1 cellular context compared by ENCODE assay signal in genomic region chr6:137794510-137795200, GRCh38.
TF ChIP-seq lines count a peak whose summit lies in the region.

No MANE protein-coding gene starts in this region.

TF ChIP-seq in K562, 482 proteins besides CTCF, POLR2A, EP300 and RAD21 (continues in another document):
- no peak for TF ChIP-seq SMARCB1 (IDR thresholded peaks at IDR 0.05; ENCODE audit: insufficient read length, low read depth)
- no peak for TF ChIP-seq BRD4 (IDR thresholded peaks at IDR 0.05)
- TF ChIP-seq DPF2 (IDR thresholded peaks at IDR 0.05) = peak; percentile 61
- TF ChIP-seq ID3 (CRISPR knock-in tag; IDR thresholded peaks at IDR 0.05) = no peak
- TF ChIP-seq ID3 (tag; IDR thresholded peaks at IDR 0.05) = peak; percentile 72; the same call in 1 of the 2 replicates
- TF ChIP-seq GATA2 (CRISPR knock-in tag; IDR thresholded peaks at IDR 0.05) = peak; percentile 5; the same call in 1 of the 2 replicates
- no peak for TF ChIP-seq ZNF212 (CRISPR knock-in tag; IDR thresholded peaks at IDR 0.05)
- peak; percentile 16 for TF ChIP-seq NFYB (IDR thresholded peaks at IDR 0.05; ENCODE audit: extremely low read depth, insufficient read length)
- peak; percentile 46; the same call in 1 of the 2 replicates for TF ChIP-seq GABPB1 (CRISPR knock-in tag; IDR thresholded peaks at IDR 0.05)
- TF ChIP-seq ZNF79 (CRISPR knock-in tag; IDR thresholded peaks at IDR 0.05; ENCODE audit: low read depth) = no peak
- TF ChIP-seq SMARCA4 (IDR thresholded peaks at IDR 0.05) = peak; percentile 67
- peak; percentile 76 for TF ChIP-seq ZNF592 (IDR thresholded peaks at IDR 0.05)
- TF ChIP-seq ZNF717 (CRISPR knock-in tag; IDR thresholded peaks at IDR 0.05) = no peak
- TF ChIP-seq DLX4 (CRISPR knock-in tag; IDR thresholded peaks at IDR 0.05) = no peak
- peak; percentile 95 for TF ChIP-seq ZNF175 (CRISPR knock-in tag; IDR thresholded peaks at IDR 0.05; ENCODE audit: low read depth)
- peak; percentile 44; the same call in 1 of the 2 replicates for TF ChIP-seq SMARCE1 (IDR thresholded peaks at IDR 0.05)
- 0 out of 2 replicates have a peak, but pooled peaks have one; percentile 43 for TF ChIP-seq ZNF76 (CRISPR knock-in tag; IDR thresholded peaks at IDR 0.05; ENCODE audit: borderline replicate concordance)
- peak; percentile 20; the same call in 1 of the 2 replicates for TF ChIP-seq JUND (IDR thresholded peaks at IDR 0.05; ENCODE audit: borderline replicate concordance, low read depth, low read length)
- TF ChIP-seq JUND (tag; IDR thresholded peaks at IDR 0.05; ENCODE audit: borderline replicate concordance, low read depth, low read length) = peak; percentile 63; the same call in 2 of the 3 replicates
- no peak for TF ChIP-seq ZNF609 (CRISPR knock-in tag; IDR thresholded peaks at IDR 0.05; ENCODE audit: borderline replicate concordance)
- peak; percentile 32; the same call in 1 of the 2 replicates for TF ChIP-seq CTBP1 (IDR thresholded peaks at IDR 0.05; ENCODE audit: borderline replicate concordance)
- peak; percentile 40; the same call in 1 of the 2 replicates for TF ChIP-seq EHMT2 (IDR thresholded peaks at IDR 0.05)
- no peak for TF ChIP-seq ZNF512 (tag; IDR thresholded peaks at IDR 0.05)
- peak; percentile 34; the same call in 1 of the 2 replicates for TF ChIP-seq RBFOX2 (IDR thresholded peaks at IDR 0.05; ENCODE audit: low read depth, low read length)
- TF ChIP-seq NR2C1 (IDR thresholded peaks at IDR 0.05) = no peak
- no peak for TF ChIP-seq NR2C1 (tag; IDR thresholded peaks at IDR 0.05)
- TF ChIP-seq CREB3 (tag; conservative IDR thresholded peaks at IDR 0.05; ENCODE audit: low read depth) = 0 out of 2 replicates have a peak, but pooled peaks have one; percentile 38
- peak; percentile 98 for TF ChIP-seq SPI1 (IDR thresholded peaks at IDR 0.05; ENCODE audit: borderline replicate concordance, low read depth, low read length)
- 0 out of 2 replicates have a peak, but pooled peaks have one; percentile 33 for TF ChIP-seq CREM (IDR thresholded peaks at IDR 0.05; ENCODE audit: low read depth)
- no peak for TF ChIP-seq SUPT5H (IDR thresholded peaks at IDR 0.05)
- TF ChIP-seq ZNF778 (CRISPR knock-in tag; IDR thresholded peaks at IDR 0.05) = no peak
- no peak for TF ChIP-seq PCBP1 (IDR thresholded peaks at IDR 0.05; ENCODE audit: low read depth, low read length, poor library complexity, severe bottlenecking)
- no peak for TF ChIP-seq HDGF (IDR thresholded peaks at IDR 0.05)
- TF ChIP-seq ZBTB33 (CRISPR knock-in tag; IDR thresholded peaks at IDR 0.05) = 0 out of 2 replicates have a peak, but pooled peaks have one; percentile 0
- TF ChIP-seq NONO (IDR thresholded peaks at IDR 0.05; ENCODE audit: low read depth in 2 of 2, low read length in 1 of 2) = no peak
- no peak for TF ChIP-seq ZNF12 (CRISPR knock-in tag; IDR thresholded peaks at IDR 0.05)
- TF ChIP-seq GTF2E2 (tag; IDR thresholded peaks at IDR 0.05) = 0 out of 2 replicates have a peak, but pooled peaks have one; percentile 55
- TF ChIP-seq CCAR2 (IDR thresholded peaks at IDR 0.05; ENCODE audit: low read depth, low read length) = no peak
- TF ChIP-seq FOXK2 (conservative IDR thresholded peaks at IDR 0.05 in 1 of 2, IDR thresholded peaks at IDR 0.05 in 1 of 2; ENCODE audit: low read depth in 2 of 2) = peak in 1 of 2 experiments; percentile 41; a peak in 1 of 4 replicates
- no peak for TF ChIP-seq XRCC3 (IDR thresholded peaks at IDR 0.05)
- TF ChIP-seq LCOR (CRISPR knock-in tag; IDR thresholded peaks at IDR 0.05) = 0 out of 2 replicates have a peak, but pooled peaks have one; percentile 4
- 0 out of 2 replicates have a peak, but pooled peaks have one; percentile 34 for TF ChIP-seq ZNF589 (CRISPR knock-in tag; IDR thresholded peaks at IDR 0.05; ENCODE audit: low read depth)
- no peak for TF ChIP-seq ZFPM2 (CRISPR knock-in tag; IDR thresholded peaks at IDR 0.05)
- TF ChIP-seq SRF (CRISPR knock-in tag; IDR thresholded peaks at IDR 0.05) = peak in 1 of 2 experiments; percentile 37; a peak in 1 of 4 replicates
- peak in 1 of 2 experiments; percentile 82; a peak in 2 of 4 replicates for TF ChIP-seq FOXA3 (CRISPR knock-in tag; conservative IDR thresholded peaks at IDR 0.05 in 1 of 2, IDR thresholded peaks at IDR 0.05 in 1 of 2)
- peak; percentile 45; the same call in 1 of the 2 replicates for TF ChIP-seq ZNF395 (CRISPR knock-in tag; IDR thresholded peaks at IDR 0.05)
- no peak for TF ChIP-seq ZNF134 (CRISPR knock-in tag; conservative IDR thresholded peaks at IDR 0.05)
- peak; percentile 40 for TF ChIP-seq KDM5B (IDR thresholded peaks at IDR 0.05; ENCODE audit: insufficient replicate concordance, low read depth, low read length)
